Comparison of ENCODE assay signal across 8 cellular contexts in genomic region chr3:57228734-57229505, GRCh38. TPM values are rescaled to one million over a fixed set of nuclear protein-coding genes. Genes with fewer than 3 reads are reported as not detected.
DNase-seq lines count a peak whose midpoint lies in the region; ATAC-seq and TF ChIP-seq lines count a peak whose summit lies in the region.

No MANE protein-coding gene starts in this region.

- H3K9me2 ChIP-seq in OCI-LY7 (ENCODE audit: insufficient read depth, low read length) = no peaks in the 10 kb centered on the region

- TF ChIP-seq CTCF in OCI-LY7 (conservative IDR thresholded peaks at IDR 0.05; ENCODE audit: low read length) = no peak
- TF ChIP-seq CTCF in chondrocyte (IDR thresholded peaks at IDR 0.05) = no peak
- no peak for TF ChIP-seq CTCF in mesothelial cell of epicardium (IDR thresholded peaks at IDR 0.05; ENCODE audit: unreplicated experiment)

- H3K27me3 Mint-ChIP-seq in activated naive CD4-positive, alpha-beta T cell treated with anti-CD3 and anti-CD28 coated beads, Interleukin-2, amount 50 U/mL, for 24 hours = no peaks in the 10 kb centered on the region
- H3K27me3 Mint-ChIP-seq in chondrocyte (ENCODE audit: low read depth) (no peaks in the 10 kb centered on the region), mesothelial cell of epicardium (ENCODE audit: low read depth) (no peaks in the 10 kb centered on the region)

- TSS peak; percentile 68 for BruUV-seq in OCI-LY7 (replicated peaks; lab: Mats Ljungman, UMichigan)

- H3K4me1 Mint-ChIP-seq in activated naive CD4-positive, alpha-beta T cell treated with anti-CD3 and anti-CD28 coated beads, Interleukin-2, amount 50 U/mL, for 24 hours = peaks cover 31% of the 10 kb centered on the region
- H3K4me1 Mint-ChIP-seq in chondrocyte (ENCODE audit: low read depth) (peaks cover 37% of the 10 kb centered on the region), mesothelial cell of epicardium (peaks cover 25% of the 10 kb centered on the region)

- H3K4me1 ChIP-seq in OCI-LY7 (ENCODE audit: insufficient read depth, low read length, poor library complexity, severe bottlenecking) = peaks cover 36% of the 10 kb centered on the region

- H3K27ac ChIP-seq in OCI-LY7 (ENCODE audit: low read depth, low read length, poor library complexity, severe bottlenecking) = peak overlapping the region; percentile 44

- H3K9me3 ChIP-seq in OCI-LY7 (ENCODE audit: low read length) = no peaks in the 10 kb centered on the region

- H3K36me3 Mint-ChIP-seq in activated naive CD4-positive, alpha-beta T cell treated with anti-CD3 and anti-CD28 coated beads, Interleukin-2, amount 50 U/mL, for 24 hours = no peaks in the 10 kb centered on the region
- H3K36me3 Mint-ChIP-seq in chondrocyte (ENCODE audit: low read depth) (no peaks in the 10 kb centered on the region), mesothelial cell of epicardium (no peaks in the 10 kb centered on the region)

- H3K27ac Mint-ChIP-seq in activated naive CD4-positive, alpha-beta T cell treated with anti-CD3 and anti-CD28 coated beads, Interleukin-2, amount 50 U/mL, for 24 hours = peak overlapping the region; percentile 81
- H3K27ac Mint-ChIP-seq in chondrocyte (ENCODE audit: unreplicated experiment) (peak overlapping the region; percentile 94), mesothelial cell of epicardium (peak overlapping the region; percentile 91)

- ATAC-seq in HG03108 (IDR thresholded peaks at IDR 0.05; ENCODE audit: unreplicated experiment) (no peak), HG02571 (IDR thresholded peaks at IDR 0.05; ENCODE audit: unreplicated experiment) (no peak), HG02852 (IDR thresholded peaks at IDR 0.05; ENCODE audit: unreplicated experiment) (no peak)

- H4K20me1 ChIP-seq in OCI-LY7 (ENCODE audit: insufficient read depth, low read length) = no peaks in the 10 kb centered on the region

- peaks cover 5% of the 10 kb centered on the region; the same call in 1 of the 2 replicates for H3K36me3 ChIP-seq in OCI-LY7 (ENCODE audit: insufficient read depth, low read length)

- H3K4me3 ChIP-seq in OCI-LY7 (ENCODE audit: low read depth, low read length, poor library complexity, severe bottlenecking) = peak overlapping the region; percentile 90

- intact Hi-C loops in OCI-LY7 (cut with micrococcal nuclease; ENCODE audit: unreplicated experiment) = loop anchor here (2.0 to 10.0 kb wide), 2 partner anchors 214 to 368 kb away; partner anchors contain the start of gene ARF4

- CTCF ChIA-PET in OCI-LY7 (lab: Charles Lee; ENCODE audit: unreplicated experiment) = no interaction called here

- H3K79me2 ChIP-seq in OCI-LY7 (ENCODE audit: insufficient read depth, low read depth, low read length) = peaks cover 53% of the 10 kb centered on the region

- DNase-seq in activated naive CD4-positive, alpha-beta T cell (lab: John Stamatoyannopoulos, UW) = no peak
- no peak for DNase-seq in OCI-LY7 (ENCODE audit: low spot score)
- DNase-seq in chondrocyte (ENCODE audit: low spot score) = no peak
- no peak for DNase-seq in mesothelial cell of epicardium (ENCODE audit: low spot score in 2 of 2, unreplicated experiment in 2 of 2)

- peak overlapping the region; percentile 73; the same call in 1 of the 2 replicates for H2AFZ ChIP-seq in OCI-LY7 (ENCODE audit: low read length)

- POLR2A ChIA-PET in OCI-LY7 (lab: Charles Lee) = interaction anchor here (0.5 to 3.0 kb wide), 5 partner anchors 8 to 900 kb away, joined by 3 to 12 read pairs (median 4); no protein-coding TSS in a partner anchor

- peak overlapping the region; percentile 91 for H3K4me3 Mint-ChIP-seq in activated naive CD4-positive, alpha-beta T cell treated with anti-CD3 and anti-CD28 coated beads, Interleukin-2, amount 50 U/mL, for 24 hours
- H3K4me3 Mint-ChIP-seq in chondrocyte (ENCODE audit: unreplicated experiment) (peak overlapping the region; percentile 89), mesothelial cell of epicardium (peak overlapping the region; percentile 92)

- H3K9me3 Mint-ChIP-seq in activated naive CD4-positive, alpha-beta T cell treated with anti-CD3 and anti-CD28 coated beads, Interleukin-2, amount 50 U/mL, for 24 hours = no peaks in the 10 kb centered on the region
- no peaks in the 10 kb centered on the region for H3K9me3 Mint-ChIP-seq in chondrocyte (ENCODE audit: low read depth)
- H3K9me3 Mint-ChIP-seq in mesothelial cell of epicardium = no peaks in the 10 kb centered on the region

- H3K4me2 ChIP-seq in OCI-LY7 (ENCODE audit: low read length) = peak overlapping the region; percentile 82

RNA-seq across cellular contexts. Expression of gene APPL1, which starts 1.4 kb away (rescaled TPM):
- 43.3 and 45.9 TPM in 2 replicates for total RNA-seq in OCI-LY7 (2014; rRNA removed; shearing (Covaris generic))
- total RNA-seq in OCI-LY7 (2022) (51.1 and 54.5 TPM in 2 replicates), chondrocyte (34.1 to 40.9 TPM (median 36.7 TPM) in 3 replicates), mesothelial cell of epicardium (38.6 to 42.0 TPM (median 41.8 TPM) in 3 replicates)

RNA-seq across cellular contexts. Expression of gene HESX1, which starts 29.1 kb away (rescaled TPM):
- total RNA-seq in OCI-LY7 (2014; rRNA removed; shearing (Covaris generic)) = 6.9 and 10.1 TPM in 2 replicates
- total RNA-seq in OCI-LY7 (2022) (4.7 and 6.0 TPM in 2 replicates), chondrocyte (0.77 to 1.7 TPM (median 1.2 TPM) in 3 replicates), mesothelial cell of epicardium (1.5 to 2.4 TPM (median 1.7 TPM) in 3 replicates)
